ENCODE assay signal across 11 cellular contexts in the genomic region with DNA sequence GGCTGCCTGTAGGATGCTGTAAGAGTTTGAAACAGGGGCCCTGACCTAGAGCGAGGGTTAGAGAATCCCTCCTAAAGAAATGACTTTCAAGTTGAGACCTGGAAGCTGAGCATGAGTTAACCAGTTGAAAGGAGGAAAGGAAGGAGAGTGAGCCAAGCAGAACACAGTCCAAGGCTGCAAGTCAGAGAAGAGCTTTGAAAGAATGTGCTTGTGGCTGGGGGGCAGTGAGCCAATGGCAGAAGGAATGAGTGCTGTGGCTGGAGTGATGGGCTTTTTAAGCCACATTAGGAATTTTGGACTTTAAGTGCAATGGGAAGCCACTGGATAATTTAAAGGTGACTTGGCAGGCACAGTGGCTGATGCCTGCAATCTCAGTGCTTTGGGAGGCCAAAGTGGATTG. TPM values are rescaled to one million over a fixed set of nuclear protein-coding genes. Genes with fewer than 3 reads are reported as not detected.
DNase-seq lines count a peak whose midpoint lies in the region; ATAC-seq, FAIRE-seq and TF ChIP-seq lines count a peak whose summit lies in the region.
"Had no signal": no experiment of that assay in that cellular context is flagged by ENCODE, and none has a peak within 500 bp of the region (broad histone marks: within the 10 kb centered on the region; RNA-seq: fewer than 3 reads in every experiment).

No MANE protein-coding gene starts in this region.

- FAIRE-seq in urothelium cell line (lab: Jason Lieb, UNC): no peak

- H3K4me1 ChIP-seq in mucosa of descending colon (ENCODE audit: low read depth) (peaks cover 13% of the 10 kb centered on the region), OCI-LY7 (ENCODE audit: insufficient read depth, low read length, poor library complexity, severe bottlenecking) (peaks cover 17% of the 10 kb centered on the region)

- H3K27ac ChIP-seq in OCI-LY7 (ENCODE audit: low read depth, low read length, poor library complexity, severe bottlenecking): no peak overlapping the region

- H3K9me2 ChIP-seq in OCI-LY7 (ENCODE audit: insufficient read depth, low read length): no peaks in the 10 kb centered on the region

- H3K4me1 Mint-ChIP-seq in stimulated activated naive CD8-positive, alpha-beta T cell treated with anti-CD3 and anti-CD28 coated beads, Interleukin-15, Interleukin-2, amounts not matched to agents 100 ng/mL and 50 ng/mL, for 24 hours (ENCODE audit: low read depth): peaks cover 29% of the 10 kb centered on the region

- H3K9me3 Mint-ChIP-seq in stimulated activated naive CD8-positive, alpha-beta T cell treated with anti-CD3 and anti-CD28 coated beads, Interleukin-15, Interleukin-2, amounts not matched to agents 100 ng/mL and 50 ng/mL, for 24 hours: no peaks in the 10 kb centered on the region

- H3K79me2 ChIP-seq in OCI-LY7 (ENCODE audit: insufficient read depth, low read depth, low read length): peaks cover 33% of the 10 kb centered on the region; the same call in 1 of the 2 replicates

- H3K36me3 ChIP-seq in mucosa of descending colon (ENCODE audit: low read depth) (no peaks in the 10 kb centered on the region), OCI-LY7 (ENCODE audit: insufficient read depth, low read length) (peaks cover 33% of the 10 kb centered on the region)

- no peaks in the 10 kb centered on the region for H3K27me3 Mint-ChIP-seq in stimulated activated naive CD8-positive, alpha-beta T cell treated with anti-CD3 and anti-CD28 coated beads, Interleukin-15, Interleukin-2, amounts not matched to agents 100 ng/mL and 50 ng/mL, for 24 hours

- H3K27ac Mint-ChIP-seq in stimulated activated naive CD8-positive, alpha-beta T cell treated with anti-CD3 and anti-CD28 coated beads, Interleukin-15, Interleukin-2, amounts not matched to agents 100 ng/mL and 50 ng/mL, for 24 hours: peak overlapping the region; percentile 51

- TF ChIP-seq CTCF in mucosa of descending colon (IDR thresholded peaks at IDR 0.05): no peak
- no peak for TF ChIP-seq CTCF in OCI-LY7 (conservative IDR thresholded peaks at IDR 0.05; ENCODE audit: low read length)

- no peaks in the 10 kb centered on the region for H3K36me3 Mint-ChIP-seq in stimulated activated naive CD8-positive, alpha-beta T cell treated with anti-CD3 and anti-CD28 coated beads, Interleukin-15, Interleukin-2, amounts not matched to agents 100 ng/mL and 50 ng/mL, for 24 hours (ENCODE audit: low read depth)

- ATAC-seq in stimulated activated naive CD8-positive, alpha-beta T cell treated with anti-CD3 and anti-CD28 coated beads, Interleukin-15, Interleukin-2, amounts not matched to agents 100 U/mL and 50 U/mL, for 24 hours: no peak
- ATAC-seq in mucosa of descending colon (peak; percentile 12), HG02970 (IDR thresholded peaks at IDR 0.05; ENCODE audit: low FRiP score, unreplicated experiment) (no peak)

- POLR2A ChIA-PET in OCI-LY7 (lab: Charles Lee): interaction anchor here (2.1 to 4.5 kb wide), 3 partner anchors 9 to 38 kb away, joined by 5 to 43 read pairs (median 26); no protein-coding TSS in a partner anchor

- H2AFZ ChIP-seq in OCI-LY7 (ENCODE audit: low read length): no peak overlapping the region

- 0 out of 2 replicates have a peak, but pooled peaks cover 5% of the 10 kb centered on the region for H4K20me1 ChIP-seq in OCI-LY7 (ENCODE audit: insufficient read depth, low read length)

- no TSS peak for BruUV-seq in OCI-LY7 (replicated peaks; lab: Mats Ljungman, UMichigan)

- DNase-seq in stimulated activated naive CD8-positive, alpha-beta T cell treated with anti-CD3 and anti-CD28 coated beads, Interleukin-15, Interleukin-2, amounts not matched to agents 100 U/mL and 50 U/mL, for 24 hours: no peak
- DNase-seq in amniotic epithelial cell (ENCODE audit: low read depth) (peak; percentile 60), mucosa of descending colon (no peak), urothelium cell line (ENCODE audit: low spot score) (no peak), OCI-LY7 (ENCODE audit: low spot score) (no peak), NCI-H1930 (lab: John Stamatoyannopoulos, UW) (no peak)
- DNase-seq: aorta; NCI-H774; stimulated activated naive CD4-positive, alpha-beta T cell had no signal

- H3K4me2 ChIP-seq in OCI-LY7 (ENCODE audit: low read length): no peak overlapping the region

- H3K9me3 ChIP-seq in mucosa of descending colon: no peaks in the 10 kb centered on the region
- H3K9me3 ChIP-seq in OCI-LY7 (ENCODE audit: low read length): no peaks in the 10 kb centered on the region

- H3K4me3 Mint-ChIP-seq in stimulated activated naive CD8-positive, alpha-beta T cell treated with anti-CD3 and anti-CD28 coated beads, Interleukin-15, Interleukin-2, amounts not matched to agents 100 ng/mL and 50 ng/mL, for 24 hours: no peak overlapping the region

- intact Hi-C loops in mucosa of descending colon (cut with DNase I, micrococcal nuclease) (no loop called here), OCI-LY7 (cut with micrococcal nuclease; ENCODE audit: unreplicated experiment) (no loop called here)

- no peak overlapping the region for H3K4me3 ChIP-seq in mucosa of descending colon
- H3K4me3 ChIP-seq in OCI-LY7 (ENCODE audit: low read depth, low read length, poor library complexity, severe bottlenecking): no peak overlapping the region

- CTCF ChIA-PET in OCI-LY7 (lab: Charles Lee; ENCODE audit: unreplicated experiment): no interaction called here

RNA-seq across cellular contexts. Expression of a gene that starts 18.1 kb away (rescaled TPM):
- 10 to 100 TPM; 46.7 to 71.1 (median 53.0) TPM for total RNA-seq in mucosa of descending colon
- total RNA-seq in OCI-LY7 (2014; rRNA removed; shearing (Covaris generic)): 59.4 and 65.7 TPM in 2 replicates
- total RNA-seq in OCI-LY7 (2022): 45.3 and 54.7 TPM in 2 replicates

RNA-seq across cellular contexts. Expression of a gene that starts 39.3 kb away (rescaled TPM):
- under 1 TPM; 0.52 to 0.89 (median 0.82) TPM for total RNA-seq in mucosa of descending colon
- total RNA-seq in OCI-LY7 (2014; rRNA removed; shearing (Covaris generic)): 13.6 and 17.3 TPM in 2 replicates
- 16.9 and 24.2 TPM in 2 replicates for total RNA-seq in OCI-LY7 (2022)

RNA-seq across cellular contexts. Expression of a gene that starts 50.2 kb away (rescaled TPM):
- total RNA-seq in mucosa of descending colon: 10 to 100 TPM in 1 of 3 donors, 1 to 10 TPM in 1, under 1 TPM in 1; 0.93 to 12.9 (median 5.0) TPM
- 12.2 and 22.5 TPM in 2 replicates for total RNA-seq in OCI-LY7 (2014; rRNA removed; shearing (Covaris generic))
- 25.8 and 29.5 TPM in 2 replicates for total RNA-seq in OCI-LY7 (2022)

Comparison
In these comparisons a context has a peak if more than half of its experiments do, and no peak if none do; other contexts are left out.
1. RNA of a gene that starts 39.3 kb away (total RNA-seq): 13.6 to 24.2 TPM in OCI-LY7; 0.52 to 0.89 TPM in mucosa of descending colon; every median in the first group is over 4 times any median in the second.